In genomic region chr16:66300037-66300436, GRCh38 we compare ENCODE assay signal across 15 cellular contexts.
DNase-seq lines count a peak whose midpoint lies in the region; ATAC-seq and TF ChIP-seq lines count a peak whose summit lies in the region.
"Had no signal": no experiment of that assay in that cellular context is flagged by ENCODE, and none has a peak within 500 bp of the region (broad histone marks: within the 10 kb centered on the region; RNA-seq: fewer than 3 reads in every experiment).

No MANE protein-coding gene starts in this region.

- peaks cover 9 to 12% (median 10%) of the 10 kb centered on the region in 10 experiments for H3K4me1 ChIP-seq in BLaER1 treated with 17β-estradiol and CSF1 and Interleukin-3, amounts not matched to agents 10 nM and 100 nM
- H3K4me1 ChIP-seq in vagina, result no peaks in the 10 kb centered on the region

- POLR2A ChIA-PET in activated CD4-positive, alpha-beta memory T cell treated with anti-CD3 and anti-CD28 coated beads, Interleukin-2, amount 10 ng/mL, durations not matched to agents 7 days and 5 days (lab: Charles Lee), result no interaction called here
- POLR2A ChIA-PET in activated CD4-positive, alpha-beta memory T cell treated with anti-CD3 and anti-CD28 coated beads for 36 hours (lab: Charles Lee), result no interaction called here

- no peaks in the 10 kb centered on the region; a peak in 1 of 22 replicates for H4K20me1 ChIP-seq in BLaER1 treated with 17β-estradiol and CSF1 and Interleukin-3, amounts not matched to agents 10 nM and 100 nM

- no peaks in the 10 kb centered on the region for H3K36me3 ChIP-seq in BLaER1 treated with 17β-estradiol and CSF1 and Interleukin-3, amounts not matched to agents 10 nM and 100 nM
- no peaks in the 10 kb centered on the region for H3K36me3 ChIP-seq in vagina

- H3K4me1 Mint-ChIP-seq in activated CD4-positive, alpha-beta memory T cell treated with anti-CD3 and anti-CD28 coated beads, Interleukin-2, amount 10 ng/mL, durations not matched to agents 7 days and 5 days, result peaks cover 9% of the 10 kb centered on the region
- peaks cover 7% of the 10 kb centered on the region for H3K4me1 Mint-ChIP-seq in activated CD4-positive, alpha-beta memory T cell treated with anti-CD3 and anti-CD28 coated beads for 36 hours (ENCODE audit: low read depth)

- DNase-seq in activated CD4-positive, alpha-beta memory T cell treated with anti-CD3 and anti-CD28 coated beads, Interleukin-2, amount 10 ng/mL, durations not matched to agents 7 days and 5 days, result peak; percentile 5
- no peak for DNase-seq in activated CD4-positive, alpha-beta memory T cell treated with anti-CD3 and anti-CD28 coated beads for 36 hours
- DNase-seq in mesenteric fat pad (ENCODE audit: low spot score) (peak; percentile 5), vagina (ENCODE audit: extremely low spot score in 2 of 2) (peak; percentile 47 to 55), GM10266 (ENCODE audit: extremely low spot score) (no peak)
- DNase-seq: AML-193; C1 segment of cervical spinal cord; CD4-positive, alpha-beta memory T cell; DMS79; GOT3; H9; IMR-90 had no signal

- H3K9ac ChIP-seq in BLaER1 treated with 17β-estradiol and CSF1 and Interleukin-3, amounts not matched to agents 10 nM and 100 nM, result no peak overlapping the region

- CTCF ChIA-PET in activated CD4-positive, alpha-beta memory T cell treated with anti-CD3 and anti-CD28 coated beads, Interleukin-2, amount 10 ng/mL, durations not matched to agents 7 days and 5 days (lab: Charles Lee), result no interaction called here
- CTCF ChIA-PET in activated CD4-positive, alpha-beta memory T cell treated with anti-CD3 and anti-CD28 coated beads for 36 hours (lab: Charles Lee), result no interaction called here

- no peaks in the 10 kb centered on the region for H3K9me3 Mint-ChIP-seq in activated CD4-positive, alpha-beta memory T cell treated with anti-CD3 and anti-CD28 coated beads, Interleukin-2, amount 10 ng/mL, durations not matched to agents 7 days and 5 days
- H3K9me3 Mint-ChIP-seq in activated CD4-positive, alpha-beta memory T cell treated with anti-CD3 and anti-CD28 coated beads for 36 hours, result no peaks in the 10 kb centered on the region

- no peaks in the 10 kb centered on the region for H3K27me3 ChIP-seq in BLaER1 treated with 17β-estradiol and CSF1 and Interleukin-3, amounts not matched to agents 10 nM and 100 nM
- no peaks in the 10 kb centered on the region for H3K27me3 ChIP-seq in vagina

- peaks cover 7 to 24% (median 13%) of the 10 kb centered on the region in 11 experiments; a peak in 19 of 22 replicates for H3K9me3 ChIP-seq in BLaER1 treated with 17β-estradiol and CSF1 and Interleukin-3, amounts not matched to agents 10 nM and 100 nM (replicated peaks in 1 of 11)
- H3K9me3 ChIP-seq in vagina, result no peaks in the 10 kb centered on the region

- no peak for TF ChIP-seq POLR2A in vagina (IDR thresholded peaks at IDR 0.05)

- H3K4me2 ChIP-seq in BLaER1 treated with 17β-estradiol and CSF1 and Interleukin-3, amounts not matched to agents 10 nM and 100 nM, result peak overlapping the region in 8 of 11 experiments; percentile 27 to 64 (median 50); a peak in 10 of 22 replicates

- intact Hi-C loops in activated CD4-positive, alpha-beta memory T cell treated with anti-CD3 and anti-CD28 coated beads for 36 hours (cut with micrococcal nuclease), result no loop called here
- intact Hi-C loops in vagina (cut with DNase I), result no loop called here

- H3K27me3 Mint-ChIP-seq in activated CD4-positive, alpha-beta memory T cell treated with anti-CD3 and anti-CD28 coated beads, Interleukin-2, amount 10 ng/mL, durations not matched to agents 7 days and 5 days, result peaks cover 3% of the 10 kb centered on the region
- no peaks in the 10 kb centered on the region for H3K27me3 Mint-ChIP-seq in activated CD4-positive, alpha-beta memory T cell treated with anti-CD3 and anti-CD28 coated beads for 36 hours

- no peak for ATAC-seq in GM21619 (IDR thresholded peaks at IDR 0.05; ENCODE audit: unreplicated experiment)

- no peak overlapping the region for H3K27ac Mint-ChIP-seq in activated CD4-positive, alpha-beta memory T cell treated with anti-CD3 and anti-CD28 coated beads, Interleukin-2, amount 10 ng/mL, durations not matched to agents 7 days and 5 days
- H3K27ac Mint-ChIP-seq in activated CD4-positive, alpha-beta memory T cell treated with anti-CD3 and anti-CD28 coated beads for 36 hours, result no peak overlapping the region
- H3K27ac Mint-ChIP-seq: CD4-positive, alpha-beta memory T cell; H9 had no signal

- H3K36me3 Mint-ChIP-seq in activated CD4-positive, alpha-beta memory T cell treated with anti-CD3 and anti-CD28 coated beads, Interleukin-2, amount 10 ng/mL, durations not matched to agents 7 days and 5 days (ENCODE audit: low read depth), result no peaks in the 10 kb centered on the region
- H3K36me3 Mint-ChIP-seq in activated CD4-positive, alpha-beta memory T cell treated with anti-CD3 and anti-CD28 coated beads for 36 hours, result no peaks in the 10 kb centered on the region
- H3K36me3 Mint-ChIP-seq: CD4-positive, alpha-beta memory T cell had no signal

- no peak for TF ChIP-seq CTCF in vagina (IDR thresholded peaks at IDR 0.05)
- TF ChIP-seq CTCF in GM10266 (IDR thresholded peaks at IDR 0.05; ENCODE audit: control insufficient read depth, insufficient read depth, low read depth, missing control alignments), result no peak

- H3K4me3 ChIP-seq in BLaER1 treated with 17β-estradiol and CSF1 and Interleukin-3, amounts not matched to agents 10 nM and 100 nM, result no peak overlapping the region
- no peak overlapping the region for H3K4me3 ChIP-seq in vagina

- H3K27ac ChIP-seq in BLaER1 treated with 17β-estradiol and CSF1 and Interleukin-3, amounts not matched to agents 10 nM and 100 nM, result no peak overlapping the region
- H3K27ac ChIP-seq in vagina, result no peak overlapping the region
- H3K27ac ChIP-seq: 22Rv1 had no signal

- no peak overlapping the region for H3K4me3 Mint-ChIP-seq in activated CD4-positive, alpha-beta memory T cell treated with anti-CD3 and anti-CD28 coated beads, Interleukin-2, amount 10 ng/mL, durations not matched to agents 7 days and 5 days
- H3K4me3 Mint-ChIP-seq in activated CD4-positive, alpha-beta memory T cell treated with anti-CD3 and anti-CD28 coated beads for 36 hours, result no peak overlapping the region
- H3K4me3 Mint-ChIP-seq: H9 had no signal

Comparison
In these comparisons a context has a peak if more than half of its experiments do, and no peak if none do; other contexts are left out.
1. DNase-seq: peak in activated CD4-positive, alpha-beta memory T cell treated with anti-CD3 and anti-CD28 coated beads, Interleukin-2, amount 10 ng/mL, durations not matched to agents 7 days and 5 days (single experiment), mesenteric fat pad (single experiment) and vagina (2 of 2); none in activated CD4-positive, alpha-beta memory T cell treated with anti-CD3 and anti-CD28 coated beads for 36 hours (single experiment) and GM10266 (single experiment).